ENCODE assay signal across 15 cellular contexts in the genomic region with DNA sequence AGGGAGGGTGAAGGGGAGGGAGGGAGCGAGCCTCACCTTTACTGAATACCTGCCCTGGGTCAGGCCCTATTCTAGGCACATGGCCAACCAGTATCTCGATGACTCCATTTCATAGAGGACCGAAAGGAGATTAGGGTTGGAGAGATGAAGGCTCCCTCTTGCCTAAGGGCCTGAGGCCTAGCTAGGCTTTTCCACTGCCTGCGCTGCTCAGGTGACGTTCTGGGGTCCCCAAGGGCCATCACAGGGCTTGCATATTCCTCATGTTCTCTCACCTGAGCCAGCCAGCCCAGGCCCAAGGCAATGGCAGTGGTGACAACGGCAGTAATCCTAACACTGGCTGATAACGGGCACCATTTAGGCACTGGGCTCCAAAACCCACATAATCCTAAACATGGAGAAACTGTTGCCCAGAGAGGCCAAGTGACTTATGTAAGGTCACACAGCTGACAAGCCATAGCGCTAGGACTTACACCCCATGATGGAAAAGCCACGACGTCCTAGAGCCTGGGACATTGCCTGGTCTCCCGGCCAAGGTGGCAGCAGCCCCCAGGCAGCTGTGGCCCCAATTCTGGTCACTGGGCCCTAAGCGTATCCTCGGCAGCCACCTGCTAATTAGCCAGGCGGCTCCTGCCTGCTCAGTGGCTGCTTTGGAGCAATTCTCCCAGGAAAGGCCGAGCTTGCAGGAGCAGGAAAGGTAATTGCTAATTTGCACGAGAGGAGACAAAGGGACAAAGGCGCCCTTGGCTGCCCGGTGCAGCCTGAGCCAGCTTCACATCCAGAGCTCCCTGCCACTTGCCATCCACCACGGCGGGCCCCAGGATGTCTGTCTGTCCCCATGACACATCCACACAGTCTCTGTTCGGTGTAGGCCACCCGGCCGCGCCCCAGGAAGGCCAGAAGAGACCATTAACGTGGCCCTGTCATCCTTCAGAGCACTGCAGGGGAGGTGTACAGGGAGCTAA. TPM values are rescaled to one million over a fixed set of nuclear protein-coding genes. Genes with fewer than 3 reads are reported as not detected.
DNase-seq lines count a peak whose midpoint lies in the region; ATAC-seq and TF ChIP-seq lines count a peak whose summit lies in the region.
"Had no signal": no experiment of that assay in that cellular context is flagged by ENCODE, and none has a peak within 500 bp of the region (broad histone marks: within the 10 kb centered on the region; RNA-seq: fewer than 3 reads in every experiment).

No MANE protein-coding gene starts in this region.

- TF ChIP-seq EP300 in stomach (IDR thresholded peaks at IDR 0.05), result no peak

- H3K36me3 ChIP-seq in stomach (no peaks in the 10 kb centered on the region), PC-3 (ENCODE audit: low read depth, low read length) (no peaks in the 10 kb centered on the region)
- H3K36me3 ChIP-seq: cardiac muscle cell, uterus had no signal

- 83 to 86% (median 83%) methylated on average over 22 to 25 of the region's 25 CpGs for WGBS in stomach, 5 donors

- TF ChIP-seq POLR2A in stomach (IDR thresholded peaks at IDR 0.05), result no peak

- no peaks in the 10 kb centered on the region for H3K9me3 ChIP-seq in stomach
- H3K9me3 ChIP-seq in PC-3 (ENCODE audit: low read length), result no peaks in the 10 kb centered on the region
- H3K9me3 ChIP-seq: uterus had no signal

- CTCF ChIA-PET in PC-3 (lab: Charles Lee), result no interaction called here

- no peak overlapping the region for H3K4me3 Mint-ChIP-seq in nephron progenitor cell
- H3K4me3 Mint-ChIP-seq: T-helper 2 cell treated with Interferon-gamma antibody and Interleukin-4, amounts not matched to agents 5 μg/mL and 100 μg/mL, for 36 hours had no signal

- DNase-seq in DMS153 (lab: John Stamatoyannopoulos, UW) (peak; percentile 75), NCI-H1417 treated with DMSO at 0.1 percent for 48 hours (lab: John Stamatoyannopoulos, UW) (peak; percentile 63), SW480 (ENCODE audit: low spot score) (peak; percentile 55), nephron progenitor cell (no peak), left colon (no peak), stomach (no peak), PC-3 (no peak)
- DNase-seq: erythroblast, NCI-H187, uterus had no signal

- H3K9me2 ChIP-seq in PC-3 (replicated peaks; ENCODE audit: low read length), result no peaks in the 10 kb centered on the region

- no peak for TF ChIP-seq CTCF in nephron progenitor cell (IDR thresholded peaks at IDR 0.05)
- no peak for TF ChIP-seq CTCF in stomach (IDR thresholded peaks at IDR 0.05)
- TF ChIP-seq CTCF in PC-3 (conservative IDR thresholded peaks at IDR 0.05; ENCODE audit: low read depth, low read length), result no peak

- H3K4me1 Mint-ChIP-seq in nephron progenitor cell, result peaks cover 48% of the 10 kb centered on the region

- no peak overlapping the region for H3K9ac ChIP-seq in PC-3 (ENCODE audit: low read length)

- H3K27me3 ChIP-seq in stomach (peaks cover 0 to 18% (median 0%) of the 10 kb centered on the region in 3 donors), PC-3 (ENCODE audit: low read length) (no peaks in the 10 kb centered on the region)
- H3K27me3 ChIP-seq: cardiac muscle cell, uterus had no signal

- H3K9me3 Mint-ChIP-seq in nephron progenitor cell, result no peaks in the 10 kb centered on the region
- H3K9me3 Mint-ChIP-seq: activated T-helper 2 cell treated with anti-CD3 and anti-CD28 coated beads, Interferon-gamma antibody, Interleukin-2, Interleukin-4, amounts not matched to agents 10 μg/mL and 5 μg/mL and 100 μg/mL, durations not matched to agents 14 hours and 24 hours and 36 hours; T-helper 2 cell treated with Interferon-gamma antibody and Interleukin-4, amounts not matched to agents 5 μg/mL and 100 μg/mL, for 36 hours had no signal

- H3K79me2 ChIP-seq in PC-3 (ENCODE audit: low read length), result no peaks in the 10 kb centered on the region

- POLR2A ChIA-PET in PC-3 (lab: Charles Lee; ENCODE audit: unreplicated experiment), result no interaction called here

- H3K4me1 ChIP-seq in stomach (peaks cover 0 to 9% (median 4%) of the 10 kb centered on the region in 4 donors), PC-3 (ENCODE audit: insufficient read depth, low read length) (no peaks in the 10 kb centered on the region)
- H3K4me1 ChIP-seq: uterus had no signal

- intact Hi-C loops in left colon (cut with DNase I, micrococcal nuclease), result no loop called here
- intact Hi-C loops in stomach (cut with DNase I; ENCODE audit: low total_unique reads), result no loop called here
- intact Hi-C loops in PC-3 (cut with micrococcal nuclease), result no loop called here

- H4K20me1 ChIP-seq in PC-3 (ENCODE audit: low read length), result no peaks in the 10 kb centered on the region

- H3K27ac ChIP-seq in stomach (no peak overlapping the region), PC-3 (ENCODE audit: low read length) (no peak overlapping the region)
- H3K27ac ChIP-seq: uterus had no signal

- no peaks in the 10 kb centered on the region for H3F3A ChIP-seq in PC-3 (ENCODE audit: low read length, unreplicated experiment)

- peak overlapping the region; percentile 85 for H3K27ac Mint-ChIP-seq in nephron progenitor cell
- H3K27ac Mint-ChIP-seq: activated T-helper 2 cell treated with anti-CD3 and anti-CD28 coated beads, Interferon-gamma antibody, Interleukin-2, Interleukin-4, amounts not matched to agents 10 μg/mL and 5 μg/mL and 100 μg/mL, durations not matched to agents 14 hours and 24 hours and 36 hours; T-helper 2 cell treated with Interferon-gamma antibody and Interleukin-4, amounts not matched to agents 5 μg/mL and 100 μg/mL, for 36 hours had no signal

- no peak overlapping the region for H2AFZ ChIP-seq in PC-3 (ENCODE audit: low read length)

- H3K4me3 ChIP-seq in stomach (no peak overlapping the region), PC-3 (ENCODE audit: low read length) (no peak overlapping the region)
- H3K4me3 ChIP-seq: cardiac muscle cell, uterus had no signal

- H3K36me3 Mint-ChIP-seq in nephron progenitor cell (ENCODE audit: low read depth), result no peaks in the 10 kb centered on the region

- no TSS peak for BruUV-seq in PC-3 (replicated peaks; lab: Mats Ljungman, UMichigan)

- ATAC-seq in left colon (no peak), PC-3 (no peak)
- ATAC-seq: activated CD4-positive, CD25-positive, alpha-beta regulatory T cell treated with anti-CD3 and anti-CD28 coated beads, Interleukin-2, amount 50 U/mL, for 24 hours; sciatic nerve had no signal

- H3K27me3 Mint-ChIP-seq in nephron progenitor cell (ENCODE audit: low read depth, poor library complexity), result no peaks in the 10 kb centered on the region

- no peak overlapping the region for H3K4me2 ChIP-seq in PC-3 (ENCODE audit: low read length)

RNA-seq across cellular contexts. Expression of a gene that starts 21.5 kb away (rescaled TPM):
- 10 to 100 TPM; 55.2 to 61.0 TPM for total RNA-seq in left colon
- 10 to 100 TPM; 12.5 to 54.0 (median 29.0) TPM for total RNA-seq in stomach
- polyA plus RNA-seq in stomach, result 1 to 10 TPM; 3.8 to 8.3 (median 7.6) TPM
- total RNA-seq in PC-3 (2014; rRNA removed), result 5.4 and 7.3 TPM in 2 replicates

Comparison
In these comparisons a context has a peak if more than half of its experiments do, and no peak if none do; other contexts are left out.
1. DNase-seq: peak in DMS153 (single experiment), NCI-H1417 treated with DMSO at 0.1 percent for 48 hours (single experiment) and SW480 (single experiment); none in nephron progenitor cell (single experiment), left colon (0 of 2), stomach (single experiment) and PC-3 (single experiment).